34 cellular contexts compared by ENCODE assay signal in the genomic region with DNA sequence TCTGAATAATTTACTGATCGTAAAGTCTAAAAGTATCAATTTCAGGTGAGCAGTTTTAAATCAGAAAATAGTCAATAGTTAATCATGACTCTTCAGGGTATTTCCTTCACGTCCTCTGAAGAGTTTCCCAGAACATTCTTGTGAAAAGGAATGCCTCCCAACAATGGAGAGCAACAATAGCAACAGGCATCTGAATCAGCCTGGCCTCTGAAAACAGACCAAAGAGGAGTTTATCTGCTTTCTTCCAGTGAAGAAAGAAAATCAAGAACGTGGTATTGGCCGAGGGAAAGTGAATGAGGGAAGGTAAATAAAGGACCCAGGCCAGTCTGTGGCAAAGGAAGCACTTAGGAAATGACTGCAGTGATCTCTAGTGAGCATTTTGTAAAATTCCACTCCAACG. TPM values are rescaled to one million over a fixed set of nuclear protein-coding genes. Genes with fewer than 3 reads are reported as not detected.
"Had no signal": no experiment of that assay in that cellular context is flagged by ENCODE, and none has a peak within 500 bp of the region (broad histone marks: within the 10 kb centered on the region; RNA-seq: fewer than 3 reads in every experiment).

No MANE protein-coding gene starts in this region.

- H3K4me1 ChIP-seq: esophagus muscularis mucosa, heart right ventricle, left ventricle myocardium inferior, prostate gland, right atrium auricular region, sigmoid colon, stomach, thyroid gland had no signal

- H3K27me3 Mint-ChIP-seq: memory B cell; naive B cell; natural killer cell treated with Interleukin-12 subunit alpha and Interleukin-12 subunit beta and Interleukin-15 and Interleukin-18, amount 100 ng/mL, for 72 hours; type B pancreatic cell had no signal

- H3K27ac Mint-ChIP-seq: endodermal cell; immature natural killer cell; memory B cell; mesothelial cell of epicardium; naive B cell; natural killer cell treated with Interleukin-12 subunit alpha and Interleukin-12 subunit beta and Interleukin-15 and Interleukin-18, amount 100 ng/mL, for 72 hours; stimulated activated effector memory CD8-positive, alpha-beta T cell treated with anti-CD3 and anti-CD28 coated beads, Interleukin-12 subunit alpha, Interleukin-12 subunit beta, amount 100 ng/mL, for 72 hours; type B pancreatic cell had no signal

- DNase-seq: effector CD8-positive, alpha-beta T cell; endodermal cell; foreskin melanocyte; glutamatergic neuron; heart right ventricle; hippocampal formation; immature natural killer cell; islet precursor cell; kidney glomerular epithelial cell; left colon; left ventricle myocardium inferior; mucosa of descending colon; naive B cell; nucleus accumbens; sigmoid colon; stimulated activated CD4-positive, alpha-beta T cell treated with anti-CD3 and anti-CD28 coated beads, Interleukin-2, amount 100 ng/mL, for 24 hours; stimulated activated CD4-positive, alpha-beta T cell treated with anti-CD3 and anti-CD28 coated beads, Interleukin-4, amount 100 ng/mL, for 24 hours; stimulated activated naive CD4-positive, alpha-beta T cell treated with Interleukin-2 at 50 U/mL for 16 hours; stomach; thyroid gland had no signal

- H3K9me3 ChIP-seq: mucosa of descending colon, prostate gland, thyroid gland had no signal

- H3K9me3 Mint-ChIP-seq: endodermal cell; immature natural killer cell; mesothelial cell of epicardium; natural killer cell treated with Interleukin-12 subunit alpha and Interleukin-12 subunit beta and Interleukin-15 and Interleukin-18, amount 100 ng/mL, for 72 hours; neural crest cell; type B pancreatic cell had no signal

- H3K4me3 ChIP-seq: esophagus muscularis mucosa, heart right ventricle, left ventricle myocardium inferior, lung, mucosa of descending colon, prostate gland, right atrium auricular region, sigmoid colon, stomach, thyroid gland had no signal

- H3K27ac ChIP-seq: esophagus muscularis mucosa, heart right ventricle, left ventricle myocardium inferior, prostate gland, right atrium auricular region, sigmoid colon, stomach, thyroid gland had no signal

- H3K4me3 Mint-ChIP-seq: endodermal cell; immature natural killer cell; memory B cell; mesothelial cell of epicardium; naive B cell; natural killer cell treated with Interleukin-12 subunit alpha and Interleukin-12 subunit beta and Interleukin-15 and Interleukin-18, amount 100 ng/mL, for 72 hours; neural crest cell; stimulated activated effector memory CD8-positive, alpha-beta T cell treated with anti-CD3 and anti-CD28 coated beads, Interleukin-12 subunit alpha, Interleukin-12 subunit beta, amount 100 ng/mL, for 72 hours; type B pancreatic cell had no signal

- H3K27me3 ChIP-seq: esophagus muscularis mucosa, heart right ventricle, right atrium auricular region, sigmoid colon, stomach, thyroid gland had no signal

- H3K4me1 Mint-ChIP-seq: endodermal cell, immature natural killer cell, memory B cell, mesothelial cell of epicardium, naive B cell had no signal

RNA-seq across cellular contexts. Expression of a gene that starts 26.1 kb away (rescaled TPM):
- total RNA-seq: endothelial cell of umbilical vein; epithelial cell of proximal tubule; natural killer cell treated with Interleukin-12 subunit alpha and Interleukin-12 subunit beta and Interleukin-15 and Interleukin-18, amount 100 ng/mL, for 72 hours; osteocyte had no signal
- polyA plus RNA-seq: endothelial cell of umbilical vein, fibroblast of lung, immature natural killer cell had no signal
